ENCODE assay signal across 8 cellular contexts in genomic region chr19:49891393-49891792, GRCh38. TPM values are rescaled to one million over a fixed set of nuclear protein-coding genes. Genes with fewer than 3 reads are reported as not detected.
DNase-seq lines count a peak whose midpoint lies in the region; ATAC-seq and TF ChIP-seq lines count a peak whose summit lies in the region.
"Had no signal": no experiment of that assay in that cellular context is flagged by ENCODE, and none has a peak within 500 bp of the region (broad histone marks: within the 10 kb centered on the region; RNA-seq: fewer than 3 reads in every experiment).

No MANE protein-coding gene starts in this region.

- H3K4me1 Mint-ChIP-seq in CD4-positive, alpha-beta memory T cell = peaks cover 11 to 49% (median 34%) of the 10 kb centered on the region in 4 donors
- H3K4me1 Mint-ChIP-seq in T-helper 17 cell = peaks cover 41% of the 10 kb centered on the region

- TF ChIP-seq CTCF in brain microvascular endothelial cell (IDR thresholded peaks at IDR 0.05; ENCODE audit: low read depth, low read length, missing control alignments) = no peak

- no peak for ATAC-seq in T-helper 17 cell

- no peaks in the 10 kb centered on the region for H3K9me3 Mint-ChIP-seq in CD4-positive, alpha-beta memory T cell

- H3K27me3 ChIP-seq in CD4-positive, alpha-beta memory T cell (ENCODE audit: insufficient read depth, low read length) = no peaks in the 10 kb centered on the region
- no peaks in the 10 kb centered on the region for H3K27me3 ChIP-seq in brain microvascular endothelial cell (replicated peaks)
- H3K27me3 ChIP-seq: BE2C, SJCRH30 had no signal

- POLR2A ChIA-PET in CD4-positive, alpha-beta memory T cell (lab: Charles Lee; ENCODE audit: partially characterized antibody) = interaction anchor here (2.2 to 6.7 kb wide), 4 partner anchors 12 to 40 kb away, joined by 9 to 51 read pairs (median 18); partner anchors contain the start of genes AKT1S1, ATF5, NUP62 and PTOV1

- no peaks in the 10 kb centered on the region for H3K27me3 Mint-ChIP-seq in CD4-positive, alpha-beta memory T cell
- no peaks in the 10 kb centered on the region for H3K27me3 Mint-ChIP-seq in T-helper 17 cell

- intact Hi-C loops in CD4-positive, alpha-beta memory T cell (cut with micrococcal nuclease) = no loop called here

- peaks cover 0 to 2% of the 10 kb centered on the region in 2 donors for H3K36me3 Mint-ChIP-seq in CD4-positive, alpha-beta memory T cell
- peaks cover 3% of the 10 kb centered on the region for H3K36me3 Mint-ChIP-seq in T-helper 17 cell (ENCODE audit: low read depth)

- H3K36me3 ChIP-seq in CD4-positive, alpha-beta memory T cell (ENCODE audit: insufficient read depth, low read length) = no peaks in the 10 kb centered on the region
- H3K36me3 ChIP-seq in brain microvascular endothelial cell (replicated peaks) = peaks cover 3% of the 10 kb centered on the region
- H3K36me3 ChIP-seq: BE2C, SJCRH30 had no signal

- H3K27ac Mint-ChIP-seq in CD4-positive, alpha-beta memory T cell = peak overlapping the region in 6 of 7 donors; percentile 63 to 95 (median 76)
- H3K27ac Mint-ChIP-seq in T-helper 17 cell = peak overlapping the region; percentile 100

- H3K4me3 Mint-ChIP-seq in CD4-positive, alpha-beta memory T cell = peak overlapping the region in 5 of 8 donors; percentile 14 to 43 (median 33)
- H3K4me3 Mint-ChIP-seq in T-helper 17 cell = peak overlapping the region; percentile 70

- CTCF ChIA-PET in CD4-positive, alpha-beta memory T cell (lab: Charles Lee; ENCODE audit: partially characterized antibody) = interaction anchor here (0.9 to 1.8 kb wide), 4 partner anchors 14 to 174 kb away, joined by 3 to 7 read pairs (median 4); no protein-coding TSS in a partner anchor

- H3K9me3 ChIP-seq in CD4-positive, alpha-beta memory T cell (ENCODE audit: control insufficient read depth in 1 of 2, low read length in 2 of 2) = no peaks in the 10 kb centered on the region
- no peaks in the 10 kb centered on the region for H3K9me3 ChIP-seq in T-helper 17 cell (ENCODE audit: control insufficient read depth, low read length, poor library complexity, severe bottlenecking)
- H3K9me3 ChIP-seq: BE2C, SJCRH30 had no signal

- in situ Hi-C loops in brain microvascular endothelial cell (cut with HindIII; ENCODE audit: low pct_ligation_motif_present, low sequenced_read_pairs) = no loop called here

- peaks cover 25% of the 10 kb centered on the region for H3K4me1 ChIP-seq in CD4-positive, alpha-beta memory T cell (ENCODE audit: insufficient read depth, low read length)
- H3K4me1 ChIP-seq: SJCRH30 had no signal

- no peak for DNase-seq in CD4-positive, alpha-beta memory T cell
- DNase-seq in T-helper 17 cell (no peak), brain microvascular endothelial cell (no peak), NCI-H1417 treated with DMSO at 0.1 percent for 48 hours (lab: John Stamatoyannopoulos, UW) (no peak)
- DNase-seq: Kasumi-1 had no signal

- H3K27ac ChIP-seq in CD4-positive, alpha-beta memory T cell (ENCODE audit: low read depth, low read length) = no peak overlapping the region
- no peak overlapping the region for H3K27ac ChIP-seq in brain microvascular endothelial cell
- H3K27ac ChIP-seq: SJCRH30 had no signal

- H3K4me3 ChIP-seq in CD4-positive, alpha-beta memory T cell (ENCODE audit: low read length in 2 of 2) = no peak overlapping the region
- no peak overlapping the region for H3K4me3 ChIP-seq in brain microvascular endothelial cell (ENCODE audit: low read depth, low read length)
- H3K4me3 ChIP-seq: SJCRH30 had no signal

RNA-seq across cellular contexts. Expression of gene IL4I1, which starts 5.3 kb away (rescaled TPM):
- 1 to 10 TPM; 2.6 to 3.4 TPM for total RNA-seq in CD4-positive, alpha-beta memory T cell
- 10 to 100 TPM in 1 of 2 donors, 1 to 10 TPM in 1; 9.4 to 10.4 TPM for polyA plus RNA-seq in CD4-positive, alpha-beta memory T cell
- total RNA-seq in T-helper 17 cell = 100 to 1,000 TPM in 1 of 2 donors, 10 to 100 TPM in 1; 47.8 to 107 TPM
- total RNA-seq: osteocyte, SJCRH30 had no signal

RNA-seq across cellular contexts. Expression of gene TBC1D17, which starts 13.9 kb away (rescaled TPM):
- 100 to 1,000 TPM; 101 TPM for total RNA-seq in CD4-positive, alpha-beta memory T cell
- polyA plus RNA-seq in CD4-positive, alpha-beta memory T cell = 10 to 100 TPM in 1 of 2 donors, 1 to 10 TPM in 1; 6.0 to 14.9 TPM
- 10 to 100 TPM; 44.1 to 57.3 TPM for total RNA-seq in T-helper 17 cell

RNA-seq across cellular contexts. Expression of gene AKT1S1, which starts 14.2 kb away (rescaled TPM):
- total RNA-seq in CD4-positive, alpha-beta memory T cell = 10 to 100 TPM; 19.7 to 20.2 TPM
- 1 to 10 TPM; 2.5 to 4.8 TPM for polyA plus RNA-seq in CD4-positive, alpha-beta memory T cell
- total RNA-seq in T-helper 17 cell = 10 to 100 TPM; 19.2 to 33.8 TPM

RNA-seq across cellular contexts. Expression of gene PNKP, which starts 24.0 kb away (rescaled TPM):
- 100 to 1,000 TPM; 171 to 192 TPM for total RNA-seq in CD4-positive, alpha-beta memory T cell
- polyA plus RNA-seq in CD4-positive, alpha-beta memory T cell = 10 to 100 TPM; 28.9 to 33.9 TPM
- 100 to 1,000 TPM; 170 to 196 TPM for total RNA-seq in T-helper 17 cell

RNA-seq across cellular contexts. Expression of gene ATF5, which starts 37.6 kb away (rescaled TPM):
- 1 to 10 TPM; 7.9 to 8.3 TPM for total RNA-seq in CD4-positive, alpha-beta memory T cell
- polyA plus RNA-seq in CD4-positive, alpha-beta memory T cell = 1 to 10 TPM; 1.8 to 2.3 TPM
- 10 to 100 TPM; 31.8 to 36.0 TPM for total RNA-seq in T-helper 17 cell

Comparison
In these comparisons a context has a peak if more than half of its experiments do, and no peak if none do; other contexts are left out.
1. RNA of gene IL4I1, which starts 5.3 kb away (total RNA-seq): 47.8 to 107 TPM in T-helper 17 cell; 2.6 to 3.4 TPM in CD4-positive, alpha-beta memory T cell; every median in the first group is over 10 times any median in the second.